32 cellular contexts compared by ENCODE assay signal in genomic region chr12:131815132-131815531, GRCh38.
"Had no signal": no experiment of that assay in that cellular context is flagged by ENCODE, and none has a peak within 500 bp of the region (broad histone marks: within the 10 kb centered on the region; RNA-seq: fewer than 3 reads in every experiment).

No MANE protein-coding gene starts in this region.

- DNase-seq: activated CD4-positive, alpha-beta T cell treated with anti-CD3 and anti-CD28 coated beads, Interleukin-2, amount 10 ng/mL, durations not matched to agents 24 days and 14 days; activated CD4-positive, alpha-beta T cell treated with anti-CD3 and anti-CD28 coated beads, Interleukin-2, amount 50 U/mL, for 4 hours; activated CD8-positive, alpha-beta T cell treated with anti-CD3 and anti-CD28 coated beads for 36 hours; activated effector memory CD4-positive, alpha-beta T cell treated with anti-CD3 and anti-CD28 coated beads, Interleukin-2, amount 50 U/mL, for 16 hours; activated naive CD4-positive, alpha-beta T cell; activated naive CD8-positive, alpha-beta T cell treated with anti-CD3 and anti-CD28 coated beads, Interleukin-2, amount 10 ng/mL, durations not matched to agents 7 days and 5 days; activated T-cell treated with anti-CD3 and anti-CD28 coated beads, Interleukin-2, amount 50 U/mL, for 1 hour; activated T-cell treated with anti-CD3 and anti-CD28 coated beads, Interleukin-2, amount 50 U/mL, for 72 hours; amygdala; colonic mucosa; MV-4-11; NCI-H1092 treated with DMSO at 0.1 percent for 48 hours; NCI-H1417; NCI-H146; NCI-H187; NCI-H2029 treated with DMSO at 0.1 percent for 48 hours; NCI-H2107; NCI-H2171; NCI-H510A; NCI-H526; NCI-H748 treated with DMSO at 0.1 percent for 48 hours; NK-92 treated with Interleukin-12 subunit alpha and Interleukin-12 subunit beta, amount 100 ng/mL, for 24 hours; PC-3; Peyer's patch; RPMI8226; SHP77 treated with DMSO at 0.1 percent for 48 hours; SW 1271; T-helper 1 cell; T-helper 2 cell; T-helper 9 cell; WERI-Rb-1 had no signal

- ATAC-seq: activated CD8-positive, alpha-beta T cell treated with anti-CD3 and anti-CD28 coated beads for 36 hours; activated T-cell treated with anti-CD3 and anti-CD28 coated beads, Interleukin-2, amount 50 U/mL, for 72 hours; activated T-helper 17 cell treated with anti-CD3 and anti-CD28 coated beads, Interleukin-2, amount 50 U/mL, for 72 hours; PC-3 had no signal
